15 cellular contexts compared by ENCODE assay signal in genomic region chr6:143674466-143675114, GRCh38. TPM values are rescaled to one million over a fixed set of nuclear protein-coding genes. Genes with fewer than 3 reads are reported as not detected.
DNase-seq lines count a peak whose midpoint lies in the region; ATAC-seq and TF ChIP-seq lines count a peak whose summit lies in the region.
"Had no signal": no experiment of that assay in that cellular context is flagged by ENCODE, and none has a peak within 500 bp of the region (broad histone marks: within the 10 kb centered on the region; RNA-seq: fewer than 3 reads in every experiment).

No MANE protein-coding gene starts in this region.

- peak overlapping the region in 3 of 5 experiments; percentile 35 to 88 (median 57) for H3K27ac Mint-ChIP-seq in brain
- H3K27ac Mint-ChIP-seq: T-cell had no signal

- intact Hi-C loops in heart left ventricle (cut with DNase I) (loop anchor here (5.0 to 10.0 kb wide), 9 partner anchors 68 to 338 kb away; partner anchors contain the start of genes LTV1 (in 7 of the 10) and FUCA2 (in 1 of the 10)), Right ventricle myocardium inferior (cut with DNase I) (loop anchor here (5.0 kb wide), 4 partner anchors 68 to 543 kb away; partner anchors contain the start of gene PLAGL1)

- no peak for TF ChIP-seq POLR2A in heart left ventricle (IDR thresholded peaks at IDR 0.05)

- no peaks in the 10 kb centered on the region for H3K27me3 ChIP-seq in heart left ventricle
- no peaks in the 10 kb centered on the region for H3K27me3 ChIP-seq in liver (ENCODE audit: control insufficient read depth in 4 of 4, insufficient read depth in 4 of 4, low read length in 3 of 4)
- H3K27me3 ChIP-seq: dorsolateral prefrontal cortex had no signal

- no peak overlapping the region for H3K9ac ChIP-seq in liver (ENCODE audit: low read depth in 1 of 2, low read length in 2 of 2)

- DNase-seq in heart left ventricle, result peak in 2 of 5 donors; percentile 60 to 62
- no peak for DNase-seq in Right ventricle myocardium inferior (ENCODE audit: missing footprints)
- DNase-seq in EL, result no peak
- DNase-seq in NCI-H774 (lab: John Stamatoyannopoulos, UW), result no peak
- DNase-seq: ACHN; activated T-cell treated with anti-CD3 and anti-CD28 coated beads, Interleukin-2, amount 50 U/mL, for 1 hour; dorsolateral prefrontal cortex; left colon; NCI-H2171; T-cell had no signal

- H3K4me3 ChIP-seq in heart left ventricle (no peak overlapping the region), liver (ENCODE audit: low read depth in 1 of 3, low read length in 3 of 3) (no peak overlapping the region), urinary bladder (ENCODE audit: low read depth, low read length) (no peak overlapping the region)
- H3K4me3 ChIP-seq: dorsolateral prefrontal cortex, skin epidermis had no signal

- H3K4me1 ChIP-seq in heart left ventricle (peaks cover 0 to 52% (median 30%) of the 10 kb centered on the region in 12 donors), liver (ENCODE audit: control insufficient read depth in 4 of 4, insufficient read depth in 4 of 4, low read length in 3 of 4) (peaks cover 0 to 6% (median 3%) of the 10 kb centered on the region in 4 donors), urinary bladder (ENCODE audit: insufficient read depth) (no peaks in the 10 kb centered on the region)

- peaks cover 0 to 14% (median 5%) of the 10 kb centered on the region in 5 experiments for H3K9me3 Mint-ChIP-seq in brain
- H3K9me3 Mint-ChIP-seq: T-cell had no signal

- ATAC-seq in heart left ventricle (peak in 1 of 4 donors; percentile 31), Right ventricle myocardium inferior (no peak), HG03135 (IDR thresholded peaks at IDR 0.05; ENCODE audit: unreplicated experiment) (no peak)
- ATAC-seq: T-cell had no signal

- no peak for TF ChIP-seq CTCF in heart left ventricle (IDR thresholded peaks at IDR 0.05)
- TF ChIP-seq CTCF in brain (conservative IDR thresholded peaks at IDR 0.05), result no peak
- no peak for TF ChIP-seq CTCF in liver (IDR thresholded peaks at IDR 0.05; ENCODE audit: low read depth, low read length, missing input control)

- H3K36me3 ChIP-seq in heart left ventricle (no peaks in the 10 kb centered on the region), liver (ENCODE audit: control insufficient read depth in 4 of 4, insufficient read depth in 3 of 4, low read depth in 1 of 4, low read length in 3 of 4) (no peaks in the 10 kb centered on the region), urinary bladder (ENCODE audit: insufficient read depth) (no peaks in the 10 kb centered on the region)

- no peak for TF ChIP-seq RAD21 in liver (IDR thresholded peaks at IDR 0.05)

- H3K27me3 Mint-ChIP-seq in brain, result peaks cover 45% of the 10 kb centered on the region

- peak overlapping the region in 1 of 5 experiments; percentile 45 for H3K4me3 Mint-ChIP-seq in brain
- H3K4me3 Mint-ChIP-seq: T-cell had no signal

- no peaks in the 10 kb centered on the region for H3K36me3 Mint-ChIP-seq in brain

- peaks cover 45% of the 10 kb centered on the region for H3K4me1 Mint-ChIP-seq in brain

- WGBS in heart left ventricle, 4 donors, result 71 to 93% (median 82%) methylated on average over 1 of the region's 1 CpG
- 30% methylated on average over 1 of the region's 1 CpG for WGBS in liver
- WGBS in urinary bladder, result 61% methylated on average over 1 of the region's 1 CpG

- H3K27ac ChIP-seq in heart left ventricle (peak overlapping the region in 10 of 12 donors; percentile 5 to 98 (median 38)), liver (ENCODE audit: low read depth in 1 of 2, low read length in 2 of 2) (no peak overlapping the region), urinary bladder (ENCODE audit: low read depth) (peak overlapping the region; percentile 81)

- H3K9me3 ChIP-seq in heart left ventricle (peaks cover 0 to 3% (median 0%) of the 10 kb centered on the region in 12 donors), liver (ENCODE audit: control insufficient read depth in 4 of 4, low read length in 3 of 4) (no peaks in the 10 kb centered on the region)

TF ChIP-seq in liver, 16 proteins besides CTCF, POLR2A, EP300 and RAD21:
- TF ChIP-seq MAX (IDR thresholded peaks at IDR 0.05), result no peak
- no peak for TF ChIP-seq TAF1 (conservative IDR thresholded peaks at IDR 0.05)
- no peak for TF ChIP-seq EGR1 (IDR thresholded peaks at IDR 0.05; ENCODE audit: low read depth in 2 of 2)
- TF ChIP-seq ZBTB33 (IDR thresholded peaks at IDR 0.05), result no peak
- TF ChIP-seq FOXA1 (IDR thresholded peaks at IDR 0.05), result no peak
- peak; percentile 67 to 76 for TF ChIP-seq HNF4A (conservative IDR thresholded peaks at IDR 0.05)
- TF ChIP-seq GABPA (IDR thresholded peaks at IDR 0.05 in 1 of 2, conservative IDR thresholded peaks at IDR 0.05 in 1 of 2), result no peak
- peak; percentile 38 for TF ChIP-seq HNF4G (IDR thresholded peaks at IDR 0.05)

RNA-seq across cellular contexts. Expression of gene PHACTR2, which starts 3.2 kb away (rescaled TPM):
- total RNA-seq in heart left ventricle, result 100 to 1,000 TPM in 1 of 9 donors, 10 to 100 TPM in 8; 47.8 to 101 (median 68.3) TPM
- 10 to 100 TPM; 10.2 to 17.9 TPM for polyA plus RNA-seq in heart left ventricle
- total RNA-seq in Right ventricle myocardium inferior, result 75.9 TPM
- polyA plus RNA-seq in brain (ENCODE audit: insufficient read depth, low read depth, low replicate concordance), result 1.8 TPM
- 10 to 100 TPM; 15.1 to 23.8 TPM for total RNA-seq in liver
- 10 to 100 TPM in 1 of 2 donors, 1 to 10 TPM in 1; 4.0 to 14.9 TPM for polyA plus RNA-seq in liver
- 160 TPM for total RNA-seq in urinary bladder
- 11.2 TPM for polyA plus RNA-seq in urinary bladder

Comparison
In these comparisons a context has a peak if more than half of its experiments do, and no peak if none do; other contexts are left out.
1. H3K27ac ChIP-seq: peak in heart left ventricle (10 of 12) and urinary bladder (single experiment); none in liver (0 of 2).